In genomic region chr2:7471185-7471584, GRCh38 we compare ENCODE assay signal across 1 cellular context.
TF ChIP-seq lines count a peak whose summit lies in the region.

No MANE protein-coding gene starts in this region.

TF ChIP-seq in H1, 55 proteins besides CTCF, POLR2A, EP300 and RAD21:
- peak; percentile 24; the same call in 1 of the 2 replicates for TF ChIP-seq CEBPB (IDR thresholded peaks at IDR 0.05; ENCODE audit: low read depth, low read length)
- no peak for TF ChIP-seq MAFK (IDR thresholded peaks at IDR 0.05; ENCODE audit: low read depth, low read length)
